ENCODE assay signal across 9 cellular contexts in genomic region chr4:101279377-101279871, GRCh38.
DNase-seq lines count a peak whose midpoint lies in the region; ATAC-seq and TF ChIP-seq lines count a peak whose summit lies in the region.
"Had no signal": no experiment of that assay in that cellular context is flagged by ENCODE, and none has a peak within 500 bp of the region (broad histone marks: within the 10 kb centered on the region; RNA-seq: fewer than 3 reads in every experiment).

No MANE protein-coding gene starts in this region.

- ATAC-seq in sciatic nerve = peak; percentile 97

- H3K9me3 ChIP-seq in GM23248 (ENCODE audit: low read depth) = no peaks in the 10 kb centered on the region
- H3K9me3 ChIP-seq: SJCRH30 had no signal

- peaks cover 90% of the 10 kb centered on the region for H3K79me2 ChIP-seq in GM23248 (ENCODE audit: insufficient read depth)

- H4K20me1 ChIP-seq in GM23248 (ENCODE audit: insufficient read depth) = no peaks in the 10 kb centered on the region

- 0 to 1% methylated on average over 3 of the region's 3 CpGs for WGBS in GM23248 (ENCODE audit: low coverage in 1 of 2, low lambda C conversion rate in 2 of 2, missing lambda C conversion rate in 2 of 2), 2 experiments

- peaks cover 23% of the 10 kb centered on the region for H3F3A ChIP-seq in GM23248 (ENCODE audit: insufficient read depth)

- in situ Hi-C loops in GM23248 (cut with MboI) = no loop called here
- in situ Hi-C loops in GM13977 (cut with MboI; ENCODE audit: low pct_unique_long_range_greater_than_20kb, low sequenced_read_pairs, unreplicated experiment) = no loop called here

- H3K4me3 ChIP-seq in GM23248 (0 out of 2 replicates have a peak overlapping the region, but pooled peaks have one; percentile 21), NB4 (ENCODE audit: low read depth, low read length) (no peak overlapping the region)
- H3K4me3 ChIP-seq: SJCRH30 had no signal

- intact Hi-C loops in sciatic nerve (cut with DNase I) = no loop called here

- peak overlapping the region; percentile 79 for H3K27ac ChIP-seq in GM23248
- H3K27ac ChIP-seq: SJCRH30 had no signal

- peak overlapping the region; percentile 43 for H3K9ac ChIP-seq in GM23248

- H3K9me2 ChIP-seq in GM23248 (ENCODE audit: insufficient read depth) = no peaks in the 10 kb centered on the region

- peaks cover 32% of the 10 kb centered on the region for H3K4me1 ChIP-seq in GM23248 (ENCODE audit: insufficient read depth)
- H3K4me1 ChIP-seq: SJCRH30 had no signal

- no peaks in the 10 kb centered on the region for H3K27me3 ChIP-seq in GM23248 (replicated peaks; ENCODE audit: insufficient read depth)
- H3K27me3 ChIP-seq: SJCRH30 had no signal

- TF ChIP-seq POLR2A in NB4 (IDR thresholded peaks at IDR 0.05; ENCODE audit: extremely low read depth, insufficient read length) (no peak), erythroblast (IDR thresholded peaks at IDR 0.05; ENCODE audit: low read length) (no peak)

- DNase-seq in GM04503 (ENCODE audit: low read depth) (peak; percentile 95), GM23248 (peak; percentile 97), NB4 (ENCODE audit: low read depth) (peak; percentile 36), erythroblast (lab: John Stamatoyannopoulos, UW) (peak; percentile 46 to 75), sciatic nerve (ENCODE audit: low spot score) (peak; percentile 66), NCI-H2196 treated with DMSO at 0.1 percent for 48 hours (lab: John Stamatoyannopoulos, UW; ENCODE audit: unreplicated experiment) (no peak), GM13977 (ENCODE audit: low spot score) (no peak), GOT3 (lab: John Stamatoyannopoulos, UW) (no peak)

- no peaks in the 10 kb centered on the region for H3K36me3 ChIP-seq in GM23248 (ENCODE audit: low read depth)
- H3K36me3 ChIP-seq: SJCRH30 had no signal

- H2AFZ ChIP-seq in GM23248 = no peak overlapping the region

- no peak for TF ChIP-seq CTCF in NB4 (IDR thresholded peaks at IDR 0.05; ENCODE audit: low read depth, low read length)
- TF ChIP-seq CTCF in GM13977 (IDR thresholded peaks at IDR 0.05; ENCODE audit: extremely low read depth, insufficient read depth, missing control alignments) = no peak

- H3K4me2 ChIP-seq in GM23248 (ENCODE audit: unreplicated experiment) = peak overlapping the region; percentile 67

Comparison
In these comparisons a context has a peak if more than half of its experiments do, and no peak if none do; other contexts are left out.
1. DNase-seq: peak in GM04503 (single experiment), GM23248 (single experiment), NB4 (single experiment), erythroblast (2 of 2) and sciatic nerve (single experiment); none in NCI-H2196 treated with DMSO at 0.1 percent for 48 hours (single experiment), GM13977 (single experiment) and GOT3 (single experiment).